1 cellular context compared by ENCODE assay signal in genomic region chr3:188002626-188003138, GRCh38.
TF ChIP-seq lines count a peak whose summit lies in the region.

No MANE protein-coding gene starts in this region.

TF ChIP-seq in HepG2, 621 proteins besides CTCF, POLR2A, EP300 and RAD21 (continued from another document and continues in another):
- TF ChIP-seq ZNF337 (CRISPR knock-in tag; IDR thresholded peaks at IDR 0.05; ENCODE audit: borderline replicate concordance, low read depth) (peak; percentile 90; the same call in 1 of the 2 replicates), HMG20A (CRISPR knock-in tag; IDR thresholded peaks at IDR 0.05; ENCODE audit: borderline replicate concordance) (peak; percentile 94), ZNF549 (CRISPR knock-in tag; IDR thresholded peaks at IDR 0.05) (no peak), ZNF879 (CRISPR knock-in tag; IDR thresholded peaks at IDR 0.05) (no peak), STAT5B (CRISPR knock-in tag; IDR thresholded peaks at IDR 0.05) (peak; percentile 23; the same call in 1 of the 2 replicates), NR2F6 (IDR thresholded peaks at IDR 0.05) (peak; percentile 76), NR2F6 (CRISPR knock-in tag; IDR thresholded peaks at IDR 0.05) (peak; percentile 90), ZNF34 (CRISPR knock-in tag; IDR thresholded peaks at IDR 0.05; ENCODE audit: borderline replicate concordance) (0 out of 2 replicates have a peak, but pooled peaks have one; percentile 27), NR2F1 (CRISPR knock-in tag; IDR thresholded peaks at IDR 0.05) (peak; percentile 66 to 84), HNF4G (IDR thresholded peaks at IDR 0.05; ENCODE audit: borderline replicate concordance, low read depth, low read length) (peak; percentile 88), HNF4G (CRISPR knock-in tag; IDR thresholded peaks at IDR 0.05; ENCODE audit: borderline replicate concordance, low read depth) (0 out of 2 replicates have a peak, but pooled peaks have one; percentile 72), GATAD2A (CRISPR knock-in tag; IDR thresholded peaks at IDR 0.05) (peak; percentile 89), SIN3A (IDR thresholded peaks at IDR 0.05; ENCODE audit: borderline replicate concordance, low read depth, low read length) (peak; percentile 52; the same call in 1 of the 2 replicates), ZNF281 (CRISPR knock-in tag; IDR thresholded peaks at IDR 0.05; ENCODE audit: borderline replicate concordance) (peak; percentile 45; the same call in 1 of the 2 replicates), ZNF296 (CRISPR knock-in tag; conservative IDR thresholded peaks at IDR 0.05) (no peak), ZNF615 (CRISPR knock-in tag; IDR thresholded peaks at IDR 0.05; ENCODE audit: borderline replicate concordance) (peak; percentile 72; the same call in 1 of the 2 replicates), NKX3-1 (CRISPR knock-in tag; IDR thresholded peaks at IDR 0.05) (peak; percentile 31; the same call in 1 of the 2 replicates), ZBTB14 (CRISPR knock-in tag; IDR thresholded peaks at IDR 0.05) (no peak), FOSL2 (CRISPR knock-in tag; IDR thresholded peaks at IDR 0.05) (peak; percentile 100), ISX (CRISPR knock-in tag; conservative IDR thresholded peaks at IDR 0.05) (no peak), ESRRA (CRISPR knock-in tag; IDR thresholded peaks at IDR 0.05; ENCODE audit: low read depth) (peak; percentile 90), SIX1 (CRISPR knock-in tag; IDR thresholded peaks at IDR 0.05; ENCODE audit: borderline replicate concordance) (peak; percentile 74; the same call in 1 of the 2 replicates), TEF (CRISPR knock-in tag; IDR thresholded peaks at IDR 0.05) (no peak; the same call in 1 of the 2 replicates), ZBTB1 (CRISPR knock-in tag; IDR thresholded peaks at IDR 0.05; ENCODE audit: borderline replicate concordance) (no peak), POGZ (CRISPR knock-in tag; IDR thresholded peaks at IDR 0.05) (peak; percentile 63), ZBTB40 (IDR thresholded peaks at IDR 0.05) (no peak), ZBTB40 (CRISPR knock-in tag; IDR thresholded peaks at IDR 0.05) (0 out of 2 replicates have a peak, but pooled peaks have one; percentile 6), TFE3 (CRISPR knock-in tag; IDR thresholded peaks at IDR 0.05) (peak; percentile 95), ZNF775 (CRISPR knock-in tag; IDR thresholded peaks at IDR 0.05; ENCODE audit: borderline replicate concordance) (no peak), PITX1 (CRISPR knock-in tag; IDR thresholded peaks at IDR 0.05) (peak; percentile 88)
- TF ChIP-seq, protein P1, sequence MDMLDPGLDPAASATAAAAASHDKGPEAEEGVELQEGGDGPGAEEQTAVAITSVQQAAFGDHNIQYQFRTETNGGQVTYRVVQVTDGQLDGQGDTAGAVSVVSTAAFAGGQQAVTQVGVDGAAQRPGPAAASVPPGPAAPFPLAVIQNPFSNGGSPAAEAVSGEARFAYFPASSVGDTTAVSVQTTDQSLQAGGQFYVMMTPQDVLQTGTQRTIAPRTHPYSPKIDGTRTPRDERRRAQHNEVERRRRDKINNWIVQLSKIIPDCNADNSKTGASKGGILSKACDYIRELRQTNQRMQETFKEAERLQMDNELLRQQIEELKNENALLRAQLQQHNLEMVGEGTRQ (IDR thresholded peaks at IDR 0.05; ENCODE audit: low read depth, low read length) = peak; percentile 75
- TF ChIP-seq, protein P1 (CRISPR knock-in tag; IDR thresholded peaks at IDR 0.05; ENCODE audit: borderline replicate concordance) = peak; percentile 83; the same call in 1 of the 2 replicates
- TF ChIP-seq, protein P2, sequence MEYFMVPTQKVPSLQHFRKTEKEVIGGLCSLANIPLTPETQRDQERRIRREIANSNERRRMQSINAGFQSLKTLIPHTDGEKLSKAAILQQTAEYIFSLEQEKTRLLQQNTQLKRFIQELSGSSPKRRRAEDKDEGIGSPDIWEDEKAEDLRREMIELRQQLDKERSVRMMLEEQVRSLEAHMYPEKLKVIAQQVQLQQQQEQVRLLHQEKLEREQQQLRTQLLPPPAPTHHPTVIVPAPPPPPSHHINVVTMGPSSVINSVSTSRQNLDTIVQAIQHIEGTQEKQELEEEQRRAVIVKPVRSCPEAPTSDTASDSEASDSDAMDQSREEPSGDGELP (IDR thresholded peaks at IDR 0.05; ENCODE audit: borderline replicate concordance, low read depth) = peak; percentile 48; the same call in 1 of the 2 replicates
- TF ChIP-seq, protein P3, sequence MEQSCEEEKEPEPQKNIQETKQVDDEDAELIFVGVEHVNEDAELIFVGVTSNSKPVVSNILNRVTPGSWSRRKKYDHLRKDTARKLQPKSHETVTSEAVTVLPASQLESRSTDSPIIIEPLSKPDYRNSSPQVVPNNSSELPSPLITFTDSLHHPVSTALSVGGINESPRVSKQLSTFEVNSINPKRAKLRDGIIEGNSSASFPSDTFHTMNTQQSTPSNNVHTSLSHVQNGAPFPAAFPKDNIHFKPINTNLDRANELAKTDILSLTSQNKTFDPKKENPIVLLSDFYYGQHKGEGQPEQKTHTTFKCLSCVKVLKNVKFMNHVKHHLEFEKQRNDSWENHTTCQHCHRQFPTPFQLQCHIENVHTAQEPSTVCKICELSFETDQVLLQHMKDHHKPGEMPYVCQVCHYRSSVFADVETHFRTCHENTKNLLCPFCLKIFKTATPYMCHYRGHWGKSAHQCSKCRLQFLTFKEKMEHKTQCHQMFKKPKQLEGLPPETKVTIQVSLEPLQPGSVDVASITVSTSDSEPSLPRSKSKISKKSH (CRISPR knock-in tag; IDR thresholded peaks at IDR 0.05; ENCODE audit: borderline replicate concordance) = no peak
- TF ChIP-seq, protein P4, sequence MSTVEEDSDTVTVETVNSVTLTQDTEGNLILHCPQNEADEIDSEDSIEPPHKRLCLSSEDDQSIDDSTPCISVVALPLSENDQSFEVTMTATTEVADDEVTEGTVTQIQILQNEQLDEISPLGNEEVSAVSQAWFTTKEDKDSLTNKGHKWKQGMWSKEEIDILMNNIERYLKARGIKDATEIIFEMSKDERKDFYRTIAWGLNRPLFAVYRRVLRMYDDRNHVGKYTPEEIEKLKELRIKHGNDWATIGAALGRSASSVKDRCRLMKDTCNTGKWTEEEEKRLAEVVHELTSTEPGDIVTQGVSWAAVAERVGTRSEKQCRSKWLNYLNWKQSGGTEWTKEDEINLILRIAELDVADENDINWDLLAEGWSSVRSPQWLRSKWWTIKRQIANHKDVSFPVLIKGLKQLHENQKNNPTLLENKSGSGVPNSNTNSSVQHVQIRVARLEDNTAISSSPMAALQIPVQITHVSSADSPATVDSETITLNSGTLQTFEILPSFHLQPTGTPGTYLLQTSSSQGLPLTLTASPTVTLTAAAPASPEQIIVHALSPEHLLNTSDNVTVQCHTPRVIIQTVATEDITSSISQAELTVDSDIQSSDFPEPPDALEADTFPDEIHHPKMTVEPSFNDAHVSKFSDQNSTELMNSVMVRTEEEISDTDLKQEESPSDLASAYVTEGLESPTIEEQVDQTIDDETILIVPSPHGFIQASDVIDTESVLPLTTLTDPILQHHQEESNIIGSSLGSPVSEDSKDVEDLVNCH (CRISPR knock-in tag; IDR thresholded peaks at IDR 0.05) = no peak
